Comparison of ENCODE assay signal across 10 cellular contexts in the genomic region with DNA sequence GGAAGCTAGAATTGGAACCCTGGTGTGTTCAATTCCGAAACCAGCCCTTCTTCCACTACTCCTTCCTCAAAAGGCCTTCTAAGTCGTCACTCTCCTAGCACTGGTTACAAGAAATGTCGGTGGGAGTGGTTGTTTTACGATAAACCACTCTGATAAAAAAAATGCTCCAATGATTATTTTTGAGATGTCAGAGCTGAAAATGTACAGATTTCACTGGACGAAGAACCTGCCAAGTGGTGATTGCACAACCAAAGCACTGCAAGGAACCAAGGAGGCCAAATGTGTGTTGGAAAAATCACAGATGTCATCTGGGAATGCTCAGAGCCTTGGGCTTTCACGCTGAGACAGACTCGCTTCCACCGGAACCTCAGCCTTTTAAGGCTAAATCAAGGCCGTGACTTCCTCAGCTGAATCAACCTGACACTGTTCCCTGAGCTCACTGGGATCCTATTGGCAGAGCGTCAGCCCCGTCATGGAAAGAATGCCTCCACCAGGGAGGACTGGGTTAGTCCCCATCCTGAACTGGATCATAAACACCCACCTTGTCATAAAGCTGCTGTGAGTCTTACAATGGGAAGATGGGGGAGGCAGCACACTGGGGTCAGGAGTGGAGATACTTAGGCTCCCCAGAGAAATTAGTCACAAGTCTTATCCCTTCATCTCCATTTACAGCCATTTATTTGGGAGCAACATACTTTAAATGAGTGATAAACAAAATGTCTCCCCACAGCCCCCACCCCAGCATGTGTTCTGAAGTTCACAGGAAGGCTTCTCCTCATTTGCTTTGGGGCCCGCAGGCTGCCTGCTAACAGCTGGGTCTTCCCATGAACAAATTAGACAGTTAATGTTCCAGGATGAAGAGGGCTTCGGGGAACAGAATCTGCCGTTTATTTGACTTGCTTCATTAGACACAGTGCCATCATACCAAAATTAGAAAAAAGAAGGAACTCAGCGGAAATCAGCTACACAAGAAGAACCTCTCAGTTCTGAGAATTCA.
DNase-seq lines count a peak whose midpoint lies in the region; ATAC-seq and TF ChIP-seq lines count a peak whose summit lies in the region.
"Had no signal": no experiment of that assay in that cellular context is flagged by ENCODE, and none has a peak within 500 bp of the region (broad histone marks: within the 10 kb centered on the region; RNA-seq: fewer than 3 reads in every experiment).

No MANE protein-coding gene starts in this region.

- H3K27ac Mint-ChIP-seq in nephron progenitor cell (peak overlapping the region; percentile 30), osteocyte (ENCODE audit: unreplicated experiment) (no peak overlapping the region)
- H3K27ac Mint-ChIP-seq: activated naive CD4-positive, alpha-beta T cell treated with anti-CD3 and anti-CD28 coated beads, Interleukin-2, amount 10 ng/mL, durations not matched to agents 7 days and 5 days had no signal

- no peaks in the 10 kb centered on the region for H3K9me3 Mint-ChIP-seq in nephron progenitor cell
- H3K9me3 Mint-ChIP-seq in osteocyte (ENCODE audit: unreplicated experiment): peaks cover 11% of the 10 kb centered on the region
- H3K9me3 Mint-ChIP-seq: activated naive CD4-positive, alpha-beta T cell treated with anti-CD3 and anti-CD28 coated beads, Interleukin-2, amount 10 ng/mL, durations not matched to agents 7 days and 5 days had no signal

- H3K27ac ChIP-seq in vagina: peak overlapping the region; percentile 74

- TF ChIP-seq CTCF in fibroblast of pulmonary artery (IDR thresholded peaks at IDR 0.05; ENCODE audit: low read length, missing control alignments) (no peak), nephron progenitor cell (IDR thresholded peaks at IDR 0.05) (no peak), vagina (IDR thresholded peaks at IDR 0.05) (no peak), osteocyte (IDR thresholded peaks at IDR 0.05) (no peak)

- H3K36me3 Mint-ChIP-seq in nephron progenitor cell (ENCODE audit: low read depth): no peaks in the 10 kb centered on the region
- H3K36me3 Mint-ChIP-seq in osteocyte (ENCODE audit: unreplicated experiment): no peaks in the 10 kb centered on the region
- H3K36me3 Mint-ChIP-seq: activated naive CD4-positive, alpha-beta T cell treated with anti-CD3 and anti-CD28 coated beads, Interleukin-2, amount 10 ng/mL, durations not matched to agents 7 days and 5 days had no signal

- H3K4me1 ChIP-seq in vagina: peaks cover 8% of the 10 kb centered on the region

- peak; percentile 79 for DNase-seq in SK-N-DZ (ENCODE audit: low spot score)
- peak; percentile 100 for DNase-seq in fibroblast of pulmonary artery (ENCODE audit: low read depth)
- DNase-seq in nephron progenitor cell: no peak
- peak in 1 of 2 donors; percentile 98 for DNase-seq in vagina (ENCODE audit: extremely low spot score in 2 of 2)
- no peak for DNase-seq in osteocyte (ENCODE audit: extremely low spot score, unreplicated experiment)
- DNase-seq in activated T-cell treated with anti-CD3 and anti-CD28 coated beads, Interleukin-2, amount 50 U/mL, for 48 hours: no peak
- DNase-seq: activated naive CD4-positive, alpha-beta T cell treated with anti-CD3 and anti-CD28 coated beads, Interleukin-2, amount 10 ng/mL, durations not matched to agents 7 days and 5 days; NCI-H1436; T-helper 2 cell had no signal

- H3K9me3 ChIP-seq in vagina: no peaks in the 10 kb centered on the region

- H3K4me3 Mint-ChIP-seq in nephron progenitor cell (no peak overlapping the region), osteocyte (ENCODE audit: unreplicated experiment) (no peak overlapping the region)
- H3K4me3 Mint-ChIP-seq: activated naive CD4-positive, alpha-beta T cell treated with anti-CD3 and anti-CD28 coated beads, Interleukin-2, amount 10 ng/mL, durations not matched to agents 7 days and 5 days had no signal

- ATAC-seq in GM21723 (IDR thresholded peaks at IDR 0.05; ENCODE audit: unreplicated experiment): no peak

- H3K4me1 Mint-ChIP-seq in nephron progenitor cell (peaks cover 24% of the 10 kb centered on the region), osteocyte (ENCODE audit: unreplicated experiment) (peaks cover 12% of the 10 kb centered on the region)
- H3K4me1 Mint-ChIP-seq: activated naive CD4-positive, alpha-beta T cell treated with anti-CD3 and anti-CD28 coated beads, Interleukin-2, amount 10 ng/mL, durations not matched to agents 7 days and 5 days had no signal

- H3K4me3 ChIP-seq in fibroblast of pulmonary artery (replicated peaks; ENCODE audit: low read depth, low read length) (no peak overlapping the region), vagina (no peak overlapping the region)

- peaks cover 2% of the 10 kb centered on the region for H3K27me3 Mint-ChIP-seq in nephron progenitor cell (ENCODE audit: low read depth, poor library complexity)
- H3K27me3 Mint-ChIP-seq in osteocyte (ENCODE audit: unreplicated experiment): no peaks in the 10 kb centered on the region

- intact Hi-C loops in vagina (cut with DNase I): loop anchor here (2.0 kb wide), 1 partner anchor 108 kb away; the partner anchor contains the start of gene THBS1

- no peak for TF ChIP-seq POLR2A in vagina (IDR thresholded peaks at IDR 0.05)

- no peaks in the 10 kb centered on the region for H3K36me3 ChIP-seq in vagina

- no peaks in the 10 kb centered on the region for H3K27me3 ChIP-seq in vagina

Comparison
In these comparisons a context has a peak if more than half of its experiments do, and no peak if none do; other contexts are left out.
1. DNase-seq: peak in SK-N-DZ (single experiment) and fibroblast of pulmonary artery (single experiment); none in nephron progenitor cell (single experiment), osteocyte (single experiment) and activated T-cell treated with anti-CD3 and anti-CD28 coated beads, Interleukin-2, amount 50 U/mL, for 48 hours (0 of 2).